ENCODE assay signal across 8 cellular contexts in genomic region chr11:29432719-29433325, GRCh38.
A peak's percentile ranks its signal among the peaks of the same experiment; 100 is the strongest.
DNase-seq lines count a peak whose midpoint lies in the region; ATAC-seq, FAIRE-seq and TF ChIP-seq lines count a peak whose summit lies in the region.

No MANE protein-coding gene starts in this region.

- H2AFZ ChIP-seq in GM12878 (ENCODE audit: control insufficient read depth, low read depth, low read length): no peak overlapping the region

- peaks cover 6% of the 10 kb centered on the region for H3K4me1 Mint-ChIP-seq in mesothelial cell of epicardium
- H3K4me1 Mint-ChIP-seq in T-cell: no peaks in the 10 kb centered on the region

- no peak overlapping the region for H3K4me3 Mint-ChIP-seq in mesothelial cell of epicardium
- no peak overlapping the region for H3K4me3 Mint-ChIP-seq in T-cell

- no peak overlapping the region for H3K27ac ChIP-seq in GM12878 (ENCODE audit: control insufficient read depth, insufficient read depth)

- no peak overlapping the region for H3K9ac ChIP-seq in GM12878 (ENCODE audit: control insufficient read depth, insufficient read depth, low read length)

- POLR2A ChIA-PET in GM12878 (lab: Charles Lee) (no interaction called here), T-cell (lab: Charles Lee) (no interaction called here)

- RAD21 ChIA-PET in GM12878 (lab: Charles Lee; ENCODE audit: unreplicated experiment): interaction anchor here (1.6 to 2.0 kb wide), 2 partner anchors 710 to 712 kb away, joined by 4 to 9 read pairs; no protein-coding TSS in a partner anchor

- TF ChIP-seq EP300 in GM12878 (IDR thresholded peaks at IDR 0.05; ENCODE audit: borderline replicate concordance in 1 of 2, control insufficient read depth in 1 of 2, low read depth in 2 of 2, low read length in 2 of 2): no peak

- ATAC-seq in GM12878: peak; percentile 40; the same call in 1 of the 3 replicates
- ATAC-seq in T-cell (replicated peaks in 1 of 4): no peak
- ATAC-seq in HG03432 (IDR thresholded peaks at IDR 0.05; ENCODE audit: unreplicated experiment): no peak
- ATAC-seq in GM21526 (IDR thresholded peaks at IDR 0.05; ENCODE audit: low FRiP score, unreplicated experiment): no peak

- peak; percentile 45 for TF ChIP-seq RAD21 in GM12878 (IDR thresholded peaks at IDR 0.05; ENCODE audit: insufficient read depth, low read depth, low read length)

- no TSS peak for BruUV-seq in GM12878 (replicated peaks; lab: Mats Ljungman, UMichigan)

- 0% methylated on average over 3 of the region's 3 CpGs for WGBS in GM12878 (ENCODE audit: insufficient coverage, insufficient replicate concordance, low lambda C conversion rate, missing lambda C conversion rate)

- no peak overlapping the region for H3K4me3 ChIP-seq in GM12878

- no peaks in the 10 kb centered on the region for H3K79me2 ChIP-seq in GM12878 (ENCODE audit: control insufficient read depth, insufficient read depth, low read length)

- no peak for TF ChIP-seq POLR2A in GM12878 (IDR thresholded peaks at IDR 0.05; ENCODE audit: low read depth, low read length)

- peak; percentile 33 to 47 (median 37); a peak in 5 of 6 replicates for TF ChIP-seq CTCF in GM12878 (IDR thresholded peaks at IDR 0.05 in 2 of 3, conservative IDR thresholded peaks at IDR 0.05 in 1 of 3; ENCODE audit: control insufficient read depth in 2 of 3, extremely low read depth in 1 of 3, insufficient read depth in 1 of 3, low read depth in 3 of 3, low read length in 3 of 3)
- TF ChIP-seq CTCF in mesothelial cell of epicardium (IDR thresholded peaks at IDR 0.05; ENCODE audit: unreplicated experiment): peak; percentile 91

- SMC1A ChIA-PET in GM12878 (lab: Charles Lee; ENCODE audit: uncharacterized antibody, unreplicated experiment): interaction anchor here (0.6 to 2.9 kb wide), 6 partner anchors 10 to 1509 kb away, joined by 3 to 8 read pairs (median 3); no protein-coding TSS in a partner anchor

- no peaks in the 10 kb centered on the region for H3K9me3 ChIP-seq in GM12878 (replicated peaks; ENCODE audit: control insufficient read depth, insufficient read depth, low read length)

- intact Hi-C loops in GM12878 (cut with micrococcal nuclease; ENCODE audit: unreplicated experiment): loop anchor here (10.0 kb wide), 2 partner anchors 692 to 1482 kb away; no protein-coding TSS in a partner anchor

- H3K4me1 ChIP-seq in GM12878 (ENCODE audit: control insufficient read depth, insufficient read depth, low read length): no peaks in the 10 kb centered on the region

- DNase-seq in DMS114 treated with DMSO at 0.1 percent for 48 hours (lab: John Stamatoyannopoulos, UW; ENCODE audit: unreplicated experiment) (peak; percentile 14), KG1 (lab: John Stamatoyannopoulos, UW) (peak; percentile 14), GM12878 (ENCODE audit: low read depth, low spot score) (no peak), mesothelial cell of epicardium (ENCODE audit: low spot score in 2 of 2, unreplicated experiment in 2 of 2) (no peak), cortex of kidney (lab: John Stamatoyannopoulos, UW) (no peak), T-cell (no peak)

- H3K27me3 ChIP-seq in GM12878 (replicated peaks in 1 of 2; ENCODE audit: control insufficient read depth in 2 of 2, insufficient read depth in 2 of 2, low read length in 1 of 2): no peaks in the 10 kb centered on the region

- in situ Hi-C loops in GM12878 (cut with MboI): loop anchor here (10.0 to 25.0 kb wide), 2 partner anchors 702 to 1479 kb away; no protein-coding TSS in a partner anchor

- H3K27me3 Mint-ChIP-seq in mesothelial cell of epicardium (ENCODE audit: low read depth) (peaks cover 8% of the 10 kb centered on the region), T-cell (no peaks in the 10 kb centered on the region)

- H3K27ac Mint-ChIP-seq in mesothelial cell of epicardium (no peak overlapping the region), T-cell (no peak overlapping the region)

- no peaks in the 10 kb centered on the region for H3K36me3 ChIP-seq in GM12878 (ENCODE audit: control insufficient read depth in 2 of 2, insufficient read depth in 2 of 2, low read length in 1 of 2)

- no peak overlapping the region for H3K4me2 ChIP-seq in GM12878 (ENCODE audit: control insufficient read depth, insufficient read depth)

- H4K20me1 ChIP-seq in GM12878 (ENCODE audit: control insufficient read depth, insufficient read depth): no peaks in the 10 kb centered on the region

- H3K36me3 Mint-ChIP-seq in mesothelial cell of epicardium: no peaks in the 10 kb centered on the region
- no peaks in the 10 kb centered on the region for H3K36me3 Mint-ChIP-seq in T-cell

- FAIRE-seq in GM12878 (lab: Jason Lieb, UNC): no peak

- H3K9me3 Mint-ChIP-seq in mesothelial cell of epicardium: peaks cover 8% of the 10 kb centered on the region
- peaks cover 5 to 6% (median 6%) of the 10 kb centered on the region in 3 donors for H3K9me3 Mint-ChIP-seq in T-cell

- CTCF ChIA-PET in GM12878 (lab: Yijun Ruan, JAX) (interaction anchor here (0.6 to 3.5 kb wide), 22 partner anchors 10 to 1680 kb away, joined by 3 to 22 read pairs (median 4); no protein-coding TSS in a partner anchor), T-cell (lab: Charles Lee) (no interaction called here)

TF ChIP-seq in GM12878, 131 proteins besides CTCF, POLR2A, EP300 and RAD21:
- no peak for TF ChIP-seq TBL1XR1 (IDR thresholded peaks at IDR 0.05; ENCODE audit: low read depth, low read length)
- TF ChIP-seq SMC3 (IDR thresholded peaks at IDR 0.05; ENCODE audit: borderline replicate concordance, low read length): peak; percentile 18; the same call in 1 of the 2 replicates

Comparison
In these comparisons a context has a peak if more than half of its experiments do, and no peak if none do; other contexts are left out.
1. DNase-seq: peak in DMS114 treated with DMSO at 0.1 percent for 48 hours (single experiment) and KG1 (single experiment); none in GM12878 (single experiment), mesothelial cell of epicardium (0 of 2), cortex of kidney (single experiment) and T-cell (0 of 34).